In the genomic region with DNA sequence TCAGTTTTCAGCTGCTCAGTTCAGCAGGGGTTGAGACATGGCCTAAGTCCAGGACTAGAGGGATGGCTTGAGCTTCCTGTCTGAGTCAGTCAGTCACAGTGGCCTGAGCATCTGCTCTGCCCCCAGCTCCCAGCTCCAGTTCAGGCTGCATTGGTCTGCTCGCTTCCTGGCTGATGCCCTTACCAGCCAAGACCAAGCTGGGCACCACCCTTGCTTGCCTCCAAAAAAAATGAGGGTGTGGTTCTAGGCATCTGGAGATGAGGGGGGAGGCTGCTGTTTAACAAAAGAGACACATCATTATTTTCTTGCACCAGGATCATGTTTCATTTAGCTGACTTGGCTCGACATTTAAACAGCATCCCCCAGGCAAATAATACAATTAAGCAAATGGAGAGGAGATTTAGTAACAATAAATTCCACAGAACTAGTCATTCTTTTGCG, we compare ENCODE assay signal across 1 cellular context.
TF ChIP-seq lines count a peak whose summit lies in the region.

No MANE protein-coding gene starts in this region.

TF ChIP-seq in SK-N-SH, 30 proteins besides CTCF, POLR2A, EP300 and RAD21 (continued from another document):
- TF ChIP-seq, protein P1, sequence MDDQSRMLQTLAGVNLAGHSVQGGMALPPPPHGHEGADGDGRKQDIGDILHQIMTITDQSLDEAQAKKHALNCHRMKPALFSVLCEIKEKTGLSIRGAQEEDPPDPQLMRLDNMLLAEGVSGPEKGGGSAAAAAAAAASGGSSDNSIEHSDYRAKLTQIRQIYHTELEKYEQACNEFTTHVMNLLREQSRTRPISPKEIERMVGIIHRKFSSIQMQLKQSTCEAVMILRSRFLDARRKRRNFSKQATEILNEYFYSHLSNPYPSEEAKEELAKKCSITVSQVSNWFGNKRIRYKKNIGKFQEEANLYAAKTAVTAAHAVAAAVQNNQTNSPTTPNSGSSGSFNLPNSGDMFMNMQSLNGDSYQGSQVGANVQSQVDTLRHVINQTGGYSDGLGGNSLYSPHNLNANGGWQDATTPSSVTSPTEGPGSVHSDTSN (IDR thresholded peaks at IDR 0.05) = peak; percentile 70
- peak; percentile 74 for TF ChIP-seq NFIC (IDR thresholded peaks at IDR 0.05; ENCODE audit: borderline replicate concordance)
- no peak for TF ChIP-seq EZH2phosphoT487 (IDR thresholded peaks at IDR 0.05; ENCODE audit: borderline replicate concordance, low read depth)
- no peak for TF ChIP-seq FOXJ3 (CRISPR knock-in tag; IDR thresholded peaks at IDR 0.05)
- TF ChIP-seq SIN3A (IDR thresholded peaks at IDR 0.05; ENCODE audit: borderline replicate concordance, low read depth, low read length) = no peak
- no peak for TF ChIP-seq SMC3 (IDR thresholded peaks at IDR 0.05; ENCODE audit: low read depth, low read length)
- TF ChIP-seq, protein P2, sequence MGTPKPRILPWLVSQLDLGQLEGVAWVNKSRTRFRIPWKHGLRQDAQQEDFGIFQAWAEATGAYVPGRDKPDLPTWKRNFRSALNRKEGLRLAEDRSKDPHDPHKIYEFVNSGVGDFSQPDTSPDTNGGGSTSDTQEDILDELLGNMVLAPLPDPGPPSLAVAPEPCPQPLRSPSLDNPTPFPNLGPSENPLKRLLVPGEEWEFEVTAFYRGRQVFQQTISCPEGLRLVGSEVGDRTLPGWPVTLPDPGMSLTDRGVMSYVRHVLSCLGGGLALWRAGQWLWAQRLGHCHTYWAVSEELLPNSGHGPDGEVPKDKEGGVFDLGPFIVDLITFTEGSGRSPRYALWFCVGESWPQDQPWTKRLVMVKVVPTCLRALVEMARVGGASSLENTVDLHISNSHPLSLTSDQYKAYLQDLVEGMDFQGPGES (IDR thresholded peaks at IDR 0.05; ENCODE audit: low read depth, low read length) = no peak
- no peak for TF ChIP-seq GATA2 (CRISPR knock-in tag; IDR thresholded peaks at IDR 0.05)
- TF ChIP-seq RXRA (IDR thresholded peaks at IDR 0.05; ENCODE audit: borderline replicate concordance, low read depth) = no peak
- no peak for TF ChIP-seq TAF1 (IDR thresholded peaks at IDR 0.05; ENCODE audit: borderline replicate concordance, low read depth, low read length)
- TF ChIP-seq NRF1 (IDR thresholded peaks at IDR 0.05; ENCODE audit: low read depth, low read length) = no peak
- no peak for TF ChIP-seq FOXM1 (IDR thresholded peaks at IDR 0.05; ENCODE audit: low read depth)
- no peak for TF ChIP-seq RCOR1 (IDR thresholded peaks at IDR 0.05; ENCODE audit: low read length)
- TF ChIP-seq JUND (IDR thresholded peaks at IDR 0.05) = peak; percentile 29; the same call in 1 of the 2 replicates
- peak; percentile 22; the same call in 1 of the 2 replicates for TF ChIP-seq POLR2AphosphoS5 (IDR thresholded peaks at IDR 0.05; ENCODE audit: low read depth, low read length)
- peak; percentile 55; the same call in 1 of the 2 replicates for TF ChIP-seq FOSL2 (IDR thresholded peaks at IDR 0.05; ENCODE audit: borderline replicate concordance, low read depth)
- TF ChIP-seq, protein P3, sequence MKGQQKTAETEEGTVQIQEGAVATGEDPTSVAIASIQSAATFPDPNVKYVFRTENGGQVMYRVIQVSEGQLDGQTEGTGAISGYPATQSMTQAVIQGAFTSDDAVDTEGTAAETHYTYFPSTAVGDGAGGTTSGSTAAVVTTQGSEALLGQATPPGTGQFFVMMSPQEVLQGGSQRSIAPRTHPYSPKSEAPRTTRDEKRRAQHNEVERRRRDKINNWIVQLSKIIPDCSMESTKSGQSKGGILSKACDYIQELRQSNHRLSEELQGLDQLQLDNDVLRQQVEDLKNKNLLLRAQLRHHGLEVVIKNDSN (IDR thresholded peaks at IDR 0.05; ENCODE audit: borderline replicate concordance, low read depth) = no peak
- TF ChIP-seq, protein P4, sequence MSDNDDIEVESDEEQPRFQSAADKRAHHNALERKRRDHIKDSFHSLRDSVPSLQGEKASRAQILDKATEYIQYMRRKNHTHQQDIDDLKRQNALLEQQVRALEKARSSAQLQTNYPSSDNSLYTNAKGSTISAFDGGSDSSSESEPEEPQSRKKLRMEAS (IDR thresholded peaks at IDR 0.05; ENCODE audit: low read depth) = no peak
- TF ChIP-seq GABPA (IDR thresholded peaks at IDR 0.05; ENCODE audit: low read depth) = no peak
- no peak for TF ChIP-seq MEF2A (IDR thresholded peaks at IDR 0.05; ENCODE audit: borderline replicate concordance, low read depth)
- peak; percentile 78 for TF ChIP-seq TCF12 (IDR thresholded peaks at IDR 0.05)
- TF ChIP-seq RFX5 (IDR thresholded peaks at IDR 0.05; ENCODE audit: low read length) = no peak
- no peak for TF ChIP-seq TEAD4 (IDR thresholded peaks at IDR 0.05; ENCODE audit: borderline replicate concordance, insufficient read depth)
